ENCODE assay signal across 24 cellular contexts in genomic region chr3:116337229-116337628, GRCh38.
DNase-seq lines count a peak whose midpoint lies in the region; ATAC-seq and TF ChIP-seq lines count a peak whose summit lies in the region.
"Had no signal": no experiment of that assay in that cellular context is flagged by ENCODE, and none has a peak within 500 bp of the region (broad histone marks: within the 10 kb centered on the region; RNA-seq: fewer than 3 reads in every experiment).

No MANE protein-coding gene starts in this region.

- no peak for ATAC-seq in stimulated activated memory B cell treated with anti-CD40 and anti-IgM and Interleukin-4, amounts not matched to agents 10 μg/mL and 1 μg/mL and 100 μg/mL, for 72 hours
- ATAC-seq: heart left ventricle; left cardiac atrium; stimulated activated naive CD8-positive, alpha-beta T cell treated with anti-CD3 and anti-CD28 coated beads, Interleukin-15, Interleukin-2, amounts not matched to agents 100 U/mL and 50 U/mL, for 24 hours had no signal

- H3K4me1 Mint-ChIP-seq in glutamatergic neuron (ENCODE audit: low read depth, unreplicated experiment) = no peaks in the 10 kb centered on the region
- H3K4me1 Mint-ChIP-seq in stimulated activated memory B cell treated with anti-CD40 and anti-IgM and Interleukin-4, amounts not matched to agents 10 μg/mL and 1 μg/mL and 100 μg/mL, for 72 hours = no peaks in the 10 kb centered on the region
- H3K4me1 Mint-ChIP-seq: activated naive CD8-positive, alpha-beta T cell treated with anti-CD3 and anti-CD28 coated beads for 36 hours had no signal

- H3K4me3 Mint-ChIP-seq in glutamatergic neuron (ENCODE audit: unreplicated experiment) = no peak overlapping the region
- H3K4me3 Mint-ChIP-seq in stimulated activated memory B cell treated with anti-CD40 and anti-IgM and Interleukin-4, amounts not matched to agents 10 μg/mL and 1 μg/mL and 100 μg/mL, for 72 hours = no peak overlapping the region
- H3K4me3 Mint-ChIP-seq: activated naive CD8-positive, alpha-beta T cell treated with anti-CD3 and anti-CD28 coated beads for 36 hours had no signal

- no peak overlapping the region for H3K27ac ChIP-seq in C4-2B
- H3K27ac ChIP-seq in WERI-Rb-1 = no peak overlapping the region
- H3K27ac ChIP-seq: esophagus squamous epithelium, heart left ventricle, neutrophil, Peyer's patch, SJSA1 had no signal

- no peaks in the 10 kb centered on the region for H3K9me3 Mint-ChIP-seq in glutamatergic neuron (ENCODE audit: unreplicated experiment)
- no peaks in the 10 kb centered on the region for H3K9me3 Mint-ChIP-seq in stimulated activated memory B cell treated with anti-CD40 and anti-IgM and Interleukin-4, amounts not matched to agents 10 μg/mL and 1 μg/mL and 100 μg/mL, for 72 hours

- H3K27me3 ChIP-seq in WERI-Rb-1 (ENCODE audit: insufficient read depth, low read depth, severe bottlenecking) = no peaks in the 10 kb centered on the region
- H3K27me3 ChIP-seq: esophagus squamous epithelium, heart left ventricle, neutrophil, Peyer's patch, SJSA1 had no signal

- no peaks in the 10 kb centered on the region for H3K36me3 ChIP-seq in WERI-Rb-1
- H3K36me3 ChIP-seq: esophagus squamous epithelium, heart left ventricle, neutrophil, Peyer's patch, SJSA1 had no signal

- no peak overlapping the region for H3K27ac Mint-ChIP-seq in glutamatergic neuron (ENCODE audit: unreplicated experiment)
- H3K27ac Mint-ChIP-seq in stimulated activated memory B cell treated with anti-CD40 and anti-IgM and Interleukin-4, amounts not matched to agents 10 μg/mL and 1 μg/mL and 100 μg/mL, for 72 hours = no peak overlapping the region
- H3K27ac Mint-ChIP-seq: activated naive CD8-positive, alpha-beta T cell treated with anti-CD3 and anti-CD28 coated beads for 36 hours; activated T-helper 2 cell treated with anti-CD3 and anti-CD28 coated beads, Interferon-gamma antibody, Interleukin-2, Interleukin-4, amounts not matched to agents 10 μg/mL and 5 μg/mL and 100 μg/mL, durations not matched to agents 14 hours and 24 hours and 36 hours had no signal

- TF ChIP-seq CTCF in C4-2B (conservative IDR thresholded peaks at IDR 0.05) (peak; percentile 40), WERI-Rb-1 (IDR thresholded peaks at IDR 0.05; ENCODE audit: low read depth, low read length) (0 out of 2 replicates have a peak, but pooled peaks have one; percentile 6), glutamatergic neuron (IDR thresholded peaks at IDR 0.05; ENCODE audit: partially characterized antibody, unreplicated experiment) (peak; percentile 28)

- intact Hi-C loops in posterior vena cava (cut with DNase I) = no loop called here

- no peaks in the 10 kb centered on the region for H3K27me3 Mint-ChIP-seq in glutamatergic neuron (ENCODE audit: unreplicated experiment)
- H3K27me3 Mint-ChIP-seq in stimulated activated memory B cell treated with anti-CD40 and anti-IgM and Interleukin-4, amounts not matched to agents 10 μg/mL and 1 μg/mL and 100 μg/mL, for 72 hours = no peaks in the 10 kb centered on the region
- H3K27me3 Mint-ChIP-seq: activated naive CD8-positive, alpha-beta T cell treated with anti-CD3 and anti-CD28 coated beads for 36 hours had no signal

- DNase-seq in HT-29 (ENCODE audit: low spot score) = peak; percentile 25
- no peak for DNase-seq in WERI-Rb-1
- DNase-seq in glutamatergic neuron = no peak
- no peak for DNase-seq in NCI-H774 (lab: John Stamatoyannopoulos, UW)
- DNase-seq in posterior vena cava (ENCODE audit: low spot score) = no peak
- no peak for DNase-seq in COLO829 (ENCODE audit: low spot score)
- DNase-seq: activated CD8-positive, alpha-beta memory T cell treated with anti-CD3 and anti-CD28 coated beads, Interleukin-2, amount 50 U/mL, for 4 hours; activated naive CD8-positive, alpha-beta T cell treated with anti-CD3 and anti-CD28 coated beads for 36 hours; COR-L47; effector memory CD4-positive, alpha-beta T cell; esophagus squamous epithelium; heart left ventricle; left cardiac atrium; NCI-H1694 treated with DMSO at 0.1 percent for 48 hours; NCI-H748 treated with DMSO at 0.1 percent for 48 hours; Peyer's patch; stimulated activated CD4-positive, alpha-beta T cell treated with anti-CD3 and anti-CD28 coated beads, Interleukin-4, amount 100 ng/mL, for 1 hour; stimulated activated naive CD8-positive, alpha-beta T cell treated with anti-CD3 and anti-CD28 coated beads, Interleukin-15, Interleukin-2, amounts not matched to agents 100 U/mL and 50 U/mL, for 24 hours; T-helper 2 cell had no signal

- H3K9me3 ChIP-seq in WERI-Rb-1 (ENCODE audit: severe bottlenecking) = no peaks in the 10 kb centered on the region
- H3K9me3 ChIP-seq: esophagus squamous epithelium, neutrophil, SJSA1 had no signal

- no peak overlapping the region for H3K4me3 ChIP-seq in WERI-Rb-1 (ENCODE audit: low read depth, low read length)
- H3K4me3 ChIP-seq: esophagus squamous epithelium, heart left ventricle, Peyer's patch, SJSA1 had no signal

- H3K36me3 Mint-ChIP-seq in glutamatergic neuron (ENCODE audit: unreplicated experiment) = no peaks in the 10 kb centered on the region
- no peaks in the 10 kb centered on the region for H3K36me3 Mint-ChIP-seq in stimulated activated memory B cell treated with anti-CD40 and anti-IgM and Interleukin-4, amounts not matched to agents 10 μg/mL and 1 μg/mL and 100 μg/mL, for 72 hours
- H3K36me3 Mint-ChIP-seq: activated naive CD8-positive, alpha-beta T cell treated with anti-CD3 and anti-CD28 coated beads for 36 hours had no signal
